In the genomic region with DNA sequence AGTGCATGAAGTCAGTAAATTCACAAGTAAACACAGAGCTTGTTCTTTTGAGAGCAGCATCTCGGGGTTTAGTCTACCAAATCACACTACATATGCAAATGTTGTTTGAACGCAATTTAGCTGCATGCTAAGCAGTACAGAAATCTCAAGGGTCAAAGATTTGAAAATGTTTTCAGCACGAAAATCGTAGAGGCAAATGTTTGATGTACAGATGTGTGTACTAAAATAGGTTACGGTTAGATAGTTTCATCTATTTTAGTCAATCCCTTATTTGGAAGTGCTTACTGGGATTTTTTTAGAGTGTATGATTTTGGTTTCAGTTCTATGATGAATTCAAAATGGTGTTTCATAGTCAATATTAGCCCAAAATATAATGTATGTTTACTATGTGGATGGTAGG, we compare ENCODE assay signal across 22 cellular contexts.
DNase-seq lines count a peak whose midpoint lies in the region; ATAC-seq lines count a peak whose summit lies in the region.
"Had no signal": no experiment of that assay in that cellular context is flagged by ENCODE, and none has a peak within 500 bp of the region (broad histone marks: within the 10 kb centered on the region; RNA-seq: fewer than 3 reads in every experiment).

No MANE protein-coding gene starts in this region.

- ATAC-seq in GM18867 (IDR thresholded peaks at IDR 0.05; ENCODE audit: unreplicated experiment): peak; percentile 63
- ATAC-seq in HG02623 (IDR thresholded peaks at IDR 0.05; ENCODE audit: unreplicated experiment): peak; percentile 55
- ATAC-seq in HG03457 (IDR thresholded peaks at IDR 0.05; ENCODE audit: unreplicated experiment): peak; percentile 48
- ATAC-seq: activated T-cell treated with anti-CD3 and anti-CD28 coated beads, Interleukin-2, amount 50 U/mL, for 4 hours; body of pancreas; K562; psoas muscle had no signal

- H3K4me1 Mint-ChIP-seq in activated CD4-positive, alpha-beta T cell treated with anti-CD3 and anti-CD28 coated beads, Interleukin-2, amount 10 ng/mL, durations not matched to agents 7 days and 5 days: no peaks in the 10 kb centered on the region
- H3K4me1 Mint-ChIP-seq: activated naive CD8-positive, alpha-beta T cell treated with anti-CD3 and anti-CD28 coated beads for 36 hours; memory B cell; nephron had no signal

- no peak for DNase-seq in activated CD4-positive, alpha-beta T cell treated with anti-CD3 and anti-CD28 coated beads, Interleukin-2, amount 10 ng/mL, durations not matched to agents 7 days and 5 days
- DNase-seq in KBM-7: no peak
- DNase-seq in stimulated activated CD4-positive, alpha-beta T cell treated with anti-CD3 and anti-CD28 coated beads, Interleukin-2, amount 100 ng/mL, for 48 hours: no peak
- DNase-seq in activated T-cell treated with anti-CD3 and anti-CD28 coated beads, Interleukin-2, amount 50 U/mL, for 1 hour: no peak
- DNase-seq: activated CD4-positive, alpha-beta T cell treated with anti-CD3 and anti-CD28 coated beads, Interleukin-2, amount 50 U/mL, for 4 hours; activated naive CD8-positive, alpha-beta T cell treated with anti-CD3 and anti-CD28 coated beads for 36 hours; activated T-cell treated with anti-CD3 and anti-CD28 coated beads, Interleukin-2, amount 50 U/mL, for 4 hours; body of pancreas; C1 segment of cervical spinal cord; GDM1; HCEC 1CT; hypothalamus; kidney; NCI-H1105; psoas muscle; tibial artery had no signal

- in situ Hi-C loops in KBM-7 (cut with MboI; ENCODE audit: low pct_unique_long_range_greater_than_20kb, low sequenced_read_pairs): no loop called here

- no peaks in the 10 kb centered on the region for H3K36me3 Mint-ChIP-seq in activated CD4-positive, alpha-beta T cell treated with anti-CD3 and anti-CD28 coated beads, Interleukin-2, amount 10 ng/mL, durations not matched to agents 7 days and 5 days (ENCODE audit: low read depth)
- H3K36me3 Mint-ChIP-seq: activated naive CD8-positive, alpha-beta T cell treated with anti-CD3 and anti-CD28 coated beads for 36 hours; memory B cell had no signal

- no peak overlapping the region for H3K27ac Mint-ChIP-seq in activated CD4-positive, alpha-beta T cell treated with anti-CD3 and anti-CD28 coated beads, Interleukin-2, amount 10 ng/mL, durations not matched to agents 7 days and 5 days
- H3K27ac Mint-ChIP-seq: activated naive CD8-positive, alpha-beta T cell treated with anti-CD3 and anti-CD28 coated beads for 36 hours; memory B cell; nephron had no signal

- no peak overlapping the region for H3K4me3 Mint-ChIP-seq in activated CD4-positive, alpha-beta T cell treated with anti-CD3 and anti-CD28 coated beads, Interleukin-2, amount 10 ng/mL, durations not matched to agents 7 days and 5 days
- H3K4me3 Mint-ChIP-seq: activated naive CD8-positive, alpha-beta T cell treated with anti-CD3 and anti-CD28 coated beads for 36 hours; activated T-cell treated with anti-CD3 and anti-CD28 coated beads, Interleukin-2, amount 50 U/mL, for 4 hours; memory B cell; nephron had no signal

- CTCF ChIA-PET in activated CD4-positive, alpha-beta T cell treated with anti-CD3 and anti-CD28 coated beads, Interleukin-2, amount 10 ng/mL, durations not matched to agents 7 days and 5 days (lab: Charles Lee): no interaction called here

- H3K9me3 Mint-ChIP-seq in activated CD4-positive, alpha-beta T cell treated with anti-CD3 and anti-CD28 coated beads, Interleukin-2, amount 10 ng/mL, durations not matched to agents 7 days and 5 days: no peaks in the 10 kb centered on the region
- H3K9me3 Mint-ChIP-seq: activated naive CD8-positive, alpha-beta T cell treated with anti-CD3 and anti-CD28 coated beads for 36 hours; nephron had no signal

- H3K27me3 Mint-ChIP-seq in activated CD4-positive, alpha-beta T cell treated with anti-CD3 and anti-CD28 coated beads, Interleukin-2, amount 10 ng/mL, durations not matched to agents 7 days and 5 days: no peaks in the 10 kb centered on the region
- H3K27me3 Mint-ChIP-seq: activated naive CD8-positive, alpha-beta T cell treated with anti-CD3 and anti-CD28 coated beads for 36 hours; memory B cell had no signal

- POLR2A ChIA-PET in activated CD4-positive, alpha-beta T cell treated with anti-CD3 and anti-CD28 coated beads, Interleukin-2, amount 10 ng/mL, durations not matched to agents 7 days and 5 days (lab: Charles Lee): no interaction called here
